Comparison of ENCODE assay signal across 9 cellular contexts in the genomic region with DNA sequence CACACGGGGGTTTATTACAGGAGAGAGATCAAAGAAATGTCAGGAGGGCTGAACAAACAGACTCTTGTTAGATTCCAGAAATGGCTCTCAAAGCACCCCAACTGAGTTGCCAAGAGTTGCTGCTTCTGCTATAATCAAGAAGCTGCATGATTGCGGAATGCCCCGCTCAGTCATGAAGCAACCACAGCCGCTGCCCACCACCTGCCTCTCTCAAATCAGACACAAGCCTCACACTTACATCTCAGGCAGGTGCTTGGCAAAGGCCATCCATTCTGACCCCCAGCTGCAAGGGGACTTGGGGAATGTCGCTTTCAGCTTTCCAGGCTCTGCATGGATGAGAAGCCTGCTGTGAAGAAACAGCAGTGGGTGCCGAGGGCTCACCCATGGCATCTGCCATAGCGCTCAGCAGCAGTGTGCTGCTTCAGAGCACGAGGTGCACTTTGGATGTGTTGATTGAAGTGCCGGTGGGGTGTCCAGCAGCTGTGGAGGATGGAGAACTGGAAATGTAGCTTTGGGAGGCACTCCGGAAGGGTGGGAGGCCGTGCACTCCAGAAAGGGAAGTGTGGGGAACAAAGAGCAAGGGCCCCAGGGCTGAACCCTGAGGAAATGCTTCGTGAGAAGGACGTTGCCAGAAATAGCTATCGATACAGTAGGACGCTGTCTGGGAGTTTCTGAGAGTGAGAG. TPM values are rescaled to one million over a fixed set of nuclear protein-coding genes. Genes with fewer than 3 reads are reported as not detected.
DNase-seq lines count a peak whose midpoint lies in the region; ATAC-seq, FAIRE-seq and TF ChIP-seq lines count a peak whose summit lies in the region.
"Had no signal": no experiment of that assay in that cellular context is flagged by ENCODE, and none has a peak within 500 bp of the region (broad histone marks: within the 10 kb centered on the region; RNA-seq: fewer than 3 reads in every experiment).

No MANE protein-coding gene starts in this region.

- POLR2A ChIA-PET in CD4-positive, alpha-beta memory T cell (lab: Charles Lee; ENCODE audit: partially characterized antibody), result no interaction called here

- H3K4me1 Mint-ChIP-seq in CD4-positive, alpha-beta memory T cell, result peaks cover 17 to 33% (median 24%) of the 10 kb centered on the region in 4 donors

- intact Hi-C loops in esophagus muscularis mucosa (cut with DNase I), result no loop called here
- intact Hi-C loops in CD4-positive, alpha-beta memory T cell (cut with micrococcal nuclease), result no loop called here

- no peak for ATAC-seq in GM21825 (IDR thresholded peaks at IDR 0.05; ENCODE audit: unreplicated experiment)

- no peak for TF ChIP-seq EP300 in esophagus muscularis mucosa (IDR thresholded peaks at IDR 0.05)

- 37% methylated on average over 14 of the region's 15 CpGs for WGBS in esophagus muscularis mucosa

- H3K9ac ChIP-seq in rectal smooth muscle tissue (ENCODE audit: low read length), result no peak overlapping the region

- no peaks in the 10 kb centered on the region for H3K36me3 Mint-ChIP-seq in CD4-positive, alpha-beta memory T cell

- H3K27me3 Mint-ChIP-seq in CD4-positive, alpha-beta memory T cell, result peaks cover 2 to 9% of the 10 kb centered on the region in 2 donors

- H3K9me3 Mint-ChIP-seq in CD4-positive, alpha-beta memory T cell, result no peaks in the 10 kb centered on the region

- H3K27ac ChIP-seq in esophagus muscularis mucosa (replicated peaks in 1 of 4), result peak overlapping the region; percentile 31 to 68 (median 48)
- H3K27ac ChIP-seq in rectal smooth muscle tissue (ENCODE audit: low read depth, low read length), result no peak overlapping the region
- no peak overlapping the region for H3K27ac ChIP-seq in CD4-positive, alpha-beta memory T cell (ENCODE audit: low read depth, low read length)

- TF ChIP-seq POLR2A in esophagus muscularis mucosa (IDR thresholded peaks at IDR 0.05; ENCODE audit: low read depth), result no peak

- H3K4me3 Mint-ChIP-seq in CD4-positive, alpha-beta memory T cell, result peak overlapping the region in 4 of 8 donors; percentile 28 to 47 (median 44)

- no peaks in the 10 kb centered on the region for H3K36me3 ChIP-seq in esophagus muscularis mucosa
- no peaks in the 10 kb centered on the region for H3K36me3 ChIP-seq in rectal smooth muscle tissue (ENCODE audit: control insufficient read depth, insufficient read depth, low read length)
- H3K36me3 ChIP-seq in CD4-positive, alpha-beta memory T cell (ENCODE audit: insufficient read depth, low read length), result no peaks in the 10 kb centered on the region

- no peak for TF ChIP-seq CTCF in esophagus muscularis mucosa (IDR thresholded peaks at IDR 0.05)

- no peaks in the 10 kb centered on the region for H3K9me3 ChIP-seq in esophagus muscularis mucosa
- H3K9me3 ChIP-seq in CD4-positive, alpha-beta memory T cell (ENCODE audit: control insufficient read depth in 1 of 2, low read length in 2 of 2), result no peaks in the 10 kb centered on the region

- FAIRE-seq in GM18507 (lab: Jason Lieb, UNC), result peak; percentile 36

- H3K27ac Mint-ChIP-seq in CD4-positive, alpha-beta memory T cell, result peak overlapping the region in 2 of 7 donors; percentile 70 to 89

- H3K4me1 ChIP-seq in esophagus muscularis mucosa, result peaks cover 13 to 36% (median 14%) of the 10 kb centered on the region in 4 donors
- H3K4me1 ChIP-seq in rectal smooth muscle tissue (ENCODE audit: control insufficient read depth, insufficient read depth, low read length), result no peaks in the 10 kb centered on the region
- H3K4me1 ChIP-seq in CD4-positive, alpha-beta memory T cell (ENCODE audit: insufficient read depth, low read length), result peaks cover 13% of the 10 kb centered on the region

- CTCF ChIA-PET in CD4-positive, alpha-beta memory T cell (lab: Charles Lee; ENCODE audit: partially characterized antibody), result interaction anchor here (1.3 to 3.6 kb wide), 4 partner anchors 9 to 207 kb away, joined by 3 to 19 read pairs (median 6); no protein-coding TSS in a partner anchor

- H3K27me3 ChIP-seq in esophagus muscularis mucosa (peaks cover 0 to 24% (median 0%) of the 10 kb centered on the region in 4 donors), rectal smooth muscle tissue (ENCODE audit: control insufficient read depth, insufficient read depth, low read length) (no peaks in the 10 kb centered on the region)
- no peaks in the 10 kb centered on the region for H3K27me3 ChIP-seq in CD4-positive, alpha-beta memory T cell (ENCODE audit: insufficient read depth, low read length)

- no peak for DNase-seq in GM18507 (ENCODE audit: extremely low spot score, insufficient read length, low read depth)
- peak; percentile 96 for DNase-seq in NCI-H510A treated with DMSO at 0.1 percent for 48 hours (lab: John Stamatoyannopoulos, UW)
- no peak for DNase-seq in esophagus muscularis mucosa (ENCODE audit: extremely low spot score)
- no peak for DNase-seq in DMS114 treated with DMSO at 0.1 percent for 48 hours (lab: John Stamatoyannopoulos, UW; ENCODE audit: unreplicated experiment)
- DNase-seq in NCI-H82 treated with DMSO at 0.1 percent for 48 hours (lab: John Stamatoyannopoulos, UW; ENCODE audit: unreplicated experiment), result no peak
- no peak for DNase-seq in CD4-positive, alpha-beta memory T cell

- H3K4me3 ChIP-seq in esophagus muscularis mucosa (peak overlapping the region in 3 of 4 donors; percentile 9 to 20 (median 14)), rectal smooth muscle tissue (ENCODE audit: low read length) (peak overlapping the region; percentile 13)
- H3K4me3 ChIP-seq in CD4-positive, alpha-beta memory T cell (ENCODE audit: low read length in 2 of 2), result no peak overlapping the region

RNA-seq across cellular contexts. Expression of a gene that starts 37.7 kb away (rescaled TPM):
- not detected for total RNA-seq in esophagus muscularis mucosa
- not detected for total RNA-seq in CD4-positive, alpha-beta memory T cell
- polyA plus RNA-seq in CD4-positive, alpha-beta memory T cell, result not detected
- total RNA-seq: T-helper 2 cell treated with Interferon-gamma antibody and Interleukin-4, amounts not matched to agents 100 ng/mL and 5 ng/mL, for 36 hours had no signal

RNA-seq across cellular contexts. Expression of a gene that starts 51.2 kb away (rescaled TPM):
- 10 to 100 TPM in 2 of 4 donors, 1 to 10 TPM in 2; 7.9 to 15.8 (median 11.3) TPM for total RNA-seq in esophagus muscularis mucosa
- 10 to 100 TPM; 26.1 to 28.0 TPM for total RNA-seq in CD4-positive, alpha-beta memory T cell
- polyA plus RNA-seq in CD4-positive, alpha-beta memory T cell, result 10 to 100 TPM; 17.9 to 32.0 TPM

Comparison
In these comparisons a context has a peak if more than half of its experiments do, and no peak if none do; other contexts are left out.
1. H3K27ac ChIP-seq: peak in esophagus muscularis mucosa (4 of 4); none in rectal smooth muscle tissue (single experiment) and CD4-positive, alpha-beta memory T cell (single experiment).
2. H3K4me3 ChIP-seq: peak in esophagus muscularis mucosa (3 of 4) and rectal smooth muscle tissue (single experiment); none in CD4-positive, alpha-beta memory T cell (0 of 2).